25 cellular contexts compared by ENCODE assay signal in genomic region chr13:79671420-79671819, GRCh38.
"Had no signal": no experiment of that assay in that cellular context is flagged by ENCODE, and none has a peak within 500 bp of the region (broad histone marks: within the 10 kb centered on the region; RNA-seq: fewer than 3 reads in every experiment).

No MANE protein-coding gene starts in this region.

- H3K36me3 ChIP-seq: brain microvascular endothelial cell, cardiac muscle cell, MG63 had no signal

- DNase-seq: activated CD4-positive, alpha-beta T cell treated with anti-CD3 and anti-CD28 coated beads for 48 hours; activated CD4-positive, alpha-beta T cell treated with anti-CD3 and anti-CD28 coated beads, Interleukin-2, amount 50 U/mL, for 4 hours; activated CD4-positive, CD25-positive, alpha-beta regulatory T cell treated with anti-CD3 and anti-CD28 coated beads, Interleukin-2, amount 50 U/mL, for 72 hours; activated CD8-positive, alpha-beta memory T cell treated with anti-CD3 and anti-CD28 coated beads, Interleukin-2, amount 10 ng/mL, durations not matched to agents 7 days and 5 days; activated gamma-delta T cell; activated naive CD4-positive, alpha-beta T cell treated with anti-CD3 and anti-CD28 coated beads for 36 hours; activated T-cell treated with anti-CD3 and anti-CD28 coated beads, Interleukin-2, amount 50 U/mL, for 24 hours; brain microvascular endothelial cell; MG63; MV-4-11; NCI-H1105; NCI-H146; NCI-H187 treated with DMSO at 0.1 percent for 48 hours; NCI-H2081 treated with DMSO at 0.1 percent for 48 hours; NCI-H2171 treated with DMSO at 0.1 percent for 48 hours; NCI-H345; NCI-H510A; NCI-H526 treated with DMSO at 0.1 percent for 48 hours; NK-92 treated with Interleukin-12 subunit alpha and Interleukin-12 subunit beta, amount 100 ng/mL, for 24 hours; RPMI8226; SK-N-SH had no signal

- H3K27ac Mint-ChIP-seq: activated CD8-positive, alpha-beta memory T cell treated with anti-CD3 and anti-CD28 coated beads, Interleukin-2, amount 10 ng/mL, durations not matched to agents 7 days and 5 days; activated naive CD4-positive, alpha-beta T cell treated with anti-CD3 and anti-CD28 coated beads for 36 hours; activated naive CD8-positive, alpha-beta T cell; activated T-cell treated with anti-CD3 and anti-CD28 coated beads, Interleukin-2, amount 50 U/mL, for 24 hours; T-helper 1 cell treated with Interleukin-12 subunit alpha and Interleukin-12 subunit beta and Interleukin-4 antibody, amounts not matched to agents 30 μg/mL and 1 μg/mL, for 36 hours; WTC11 had no signal

- H3K27me3 ChIP-seq: brain microvascular endothelial cell, cardiac muscle cell, MG63 had no signal

- H3K27ac ChIP-seq: brain microvascular endothelial cell, cardiac muscle cell had no signal

- H3K36me3 Mint-ChIP-seq: activated CD8-positive, alpha-beta memory T cell treated with anti-CD3 and anti-CD28 coated beads, Interleukin-2, amount 10 ng/mL, durations not matched to agents 7 days and 5 days; activated naive CD8-positive, alpha-beta T cell; WTC11 had no signal

- H3K4me1 Mint-ChIP-seq: activated CD8-positive, alpha-beta memory T cell treated with anti-CD3 and anti-CD28 coated beads, Interleukin-2, amount 10 ng/mL, durations not matched to agents 7 days and 5 days had no signal

- H3K9me3 Mint-ChIP-seq: activated naive CD4-positive, alpha-beta T cell treated with anti-CD3 and anti-CD28 coated beads for 36 hours; activated T-cell treated with anti-CD3 and anti-CD28 coated beads, Interleukin-2, amount 50 U/mL, for 24 hours; T-helper 1 cell treated with Interleukin-12 subunit alpha and Interleukin-12 subunit beta and Interleukin-4 antibody, amounts not matched to agents 30 μg/mL and 1 μg/mL, for 36 hours; WTC11 had no signal

- H3K27me3 Mint-ChIP-seq: activated CD8-positive, alpha-beta memory T cell treated with anti-CD3 and anti-CD28 coated beads, Interleukin-2, amount 10 ng/mL, durations not matched to agents 7 days and 5 days had no signal

- H3K9me3 ChIP-seq: MG63, SK-N-SH had no signal

- H3K4me3 Mint-ChIP-seq: activated CD8-positive, alpha-beta memory T cell treated with anti-CD3 and anti-CD28 coated beads, Interleukin-2, amount 10 ng/mL, durations not matched to agents 7 days and 5 days; activated naive CD4-positive, alpha-beta T cell treated with anti-CD3 and anti-CD28 coated beads for 36 hours; activated naive CD8-positive, alpha-beta T cell; activated T-cell treated with anti-CD3 and anti-CD28 coated beads, Interleukin-2, amount 50 U/mL, for 24 hours; T-helper 1 cell treated with Interleukin-12 subunit alpha and Interleukin-12 subunit beta and Interleukin-4 antibody, amounts not matched to agents 30 μg/mL and 1 μg/mL, for 36 hours; WTC11 had no signal

- H3K4me3 ChIP-seq: cardiac muscle cell, MG63 had no signal
